Comparison of ENCODE assay signal across 17 cellular contexts in the genomic region with DNA sequence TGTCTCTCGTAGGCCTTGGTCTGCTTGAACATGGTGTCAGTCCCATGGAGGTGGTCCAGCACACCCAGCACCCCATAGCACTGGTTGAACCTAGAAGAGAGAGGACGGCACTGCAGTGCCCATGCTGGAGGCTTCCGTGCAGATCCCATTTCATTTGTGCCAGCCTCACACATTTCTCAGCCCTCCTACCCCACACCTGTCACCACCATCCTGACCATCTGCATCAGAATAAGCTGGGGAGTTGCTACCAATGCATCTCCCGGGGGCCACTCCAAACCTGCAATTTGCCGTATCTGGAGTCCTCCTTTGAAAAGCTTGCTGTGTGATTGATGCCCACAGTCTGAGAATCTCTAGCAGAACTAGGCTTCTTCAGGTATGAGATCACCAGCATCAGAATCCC. TPM values are rescaled to one million over a fixed set of nuclear protein-coding genes. Genes with fewer than 3 reads are reported as not detected.
"Had no signal": no experiment of that assay in that cellular context is flagged by ENCODE, and none has a peak within 500 bp of the region (broad histone marks: within the 10 kb centered on the region; RNA-seq: fewer than 3 reads in every experiment).

No MANE protein-coding gene starts in this region.

- H3K27me3 ChIP-seq: upper lobe of left lung had no signal

- H3K9me3 ChIP-seq: left ventricle myocardium inferior, upper lobe of left lung had no signal

- H3K27me3 Mint-ChIP-seq: activated CD8-positive, alpha-beta memory T cell treated with anti-CD3 and anti-CD28 coated beads, Interleukin-2, amount 10 ng/mL, durations not matched to agents 7 days and 5 days; activated naive CD8-positive, alpha-beta T cell; memory B cell; stimulated activated naive CD8-positive, alpha-beta T cell treated with anti-CD3 and anti-CD28 coated beads, Interleukin-15, Interleukin-2, amounts not matched to agents 100 ng/mL and 50 ng/mL, for 24 hours had no signal

- H3K9me3 Mint-ChIP-seq: memory B cell; nephron; stimulated activated naive CD8-positive, alpha-beta T cell treated with anti-CD3 and anti-CD28 coated beads, Interleukin-15, Interleukin-2, amounts not matched to agents 100 ng/mL and 50 ng/mL, for 24 hours had no signal

- H3K4me3 ChIP-seq: coronary artery, left ventricle myocardium inferior, upper lobe of left lung had no signal

- ATAC-seq: activated CD8-positive, alpha-beta memory T cell treated with anti-CD3 and anti-CD28 coated beads, Interleukin-2, amount 10 ng/mL, durations not matched to agents 7 days and 5 days had no signal

- H3K27ac ChIP-seq: coronary artery, left ventricle myocardium inferior, upper lobe of left lung had no signal

- H3K27ac Mint-ChIP-seq: activated naive CD8-positive, alpha-beta T cell; stimulated activated naive CD8-positive, alpha-beta T cell treated with anti-CD3 and anti-CD28 coated beads, Interleukin-15, Interleukin-2, amounts not matched to agents 100 ng/mL and 50 ng/mL, for 24 hours had no signal

- DNase-seq: activated CD8-positive, alpha-beta memory T cell treated with anti-CD3 and anti-CD28 coated beads, Interleukin-2, amount 10 ng/mL, durations not matched to agents 7 days and 5 days; activated effector memory CD4-positive, alpha-beta T cell treated with anti-CD3 and anti-CD28 coated beads, Interleukin-2, amount 50 U/mL, for 16 hours; activated T-cell treated with anti-CD3 and anti-CD28 coated beads, Interleukin-2, amount 50 U/mL, for 1 hour; amniotic stem cell; central memory CD4-positive, alpha-beta T cell; effector CD4-positive, alpha-beta T cell; foreskin fibroblast; hippocampal formation; left ventricle myocardium inferior; stimulated activated CD4-positive, alpha-beta T cell treated with anti-CD3 and anti-CD28 coated beads, Interleukin-15, amount 100 ng/mL, for 24 hours; stimulated activated CD4-positive, alpha-beta T cell treated with anti-CD3 and anti-CD28 coated beads, Interleukin-4, amount 100 ng/mL, for 1 hour; upper lobe of left lung had no signal

- H3K4me3 Mint-ChIP-seq: activated CD8-positive, alpha-beta memory T cell treated with anti-CD3 and anti-CD28 coated beads, Interleukin-2, amount 10 ng/mL, durations not matched to agents 7 days and 5 days; activated naive CD8-positive, alpha-beta T cell; memory B cell; nephron; stimulated activated naive CD8-positive, alpha-beta T cell treated with anti-CD3 and anti-CD28 coated beads, Interleukin-15, Interleukin-2, amounts not matched to agents 100 ng/mL and 50 ng/mL, for 24 hours had no signal

RNA-seq across cellular contexts. Expression of a gene that starts 30.0 kb away (rescaled TPM):
- total RNA-seq: activated CD8-positive, alpha-beta memory T cell treated with anti-CD3 and anti-CD28 coated beads, Interleukin-2, amount 10 ng/mL, durations not matched to agents 7 days and 5 days had no signal
